ENCODE assay signal across 13 cellular contexts in the genomic region with DNA sequence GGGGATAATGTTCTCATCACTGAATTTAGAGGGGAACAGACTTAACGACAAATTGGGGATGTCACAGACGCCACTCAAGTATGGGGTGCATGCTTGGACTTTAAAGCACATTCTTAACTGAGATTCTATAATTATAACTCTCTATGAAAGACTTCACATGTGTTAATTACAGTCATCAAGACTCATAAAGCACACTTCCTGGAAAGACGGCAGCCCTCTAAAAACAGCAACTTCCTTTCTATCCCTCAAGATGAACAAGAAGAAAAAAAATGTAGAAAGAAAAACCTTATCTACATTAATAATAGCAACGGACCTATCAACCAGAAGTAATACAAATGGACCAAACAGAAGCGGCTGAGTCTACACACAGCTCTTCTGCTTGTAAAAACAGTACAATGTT. TPM values are rescaled to one million over a fixed set of nuclear protein-coding genes. Genes with fewer than 3 reads are reported as not detected.
A peak's percentile ranks its signal among the peaks of the same experiment; 100 is the strongest.
DNase-seq lines count a peak whose midpoint lies in the region; ATAC-seq and TF ChIP-seq lines count a peak whose summit lies in the region.
"Had no signal": no experiment of that assay in that cellular context is flagged by ENCODE, and none has a peak within 500 bp of the region (broad histone marks: within the 10 kb centered on the region; RNA-seq: fewer than 3 reads in every experiment).

No MANE protein-coding gene starts in this region.

- peaks cover 18% of the 10 kb centered on the region; the same call in 1 of the 2 replicates for H4K20me1 ChIP-seq in GM23338 (replicated peaks; ENCODE audit: insufficient read depth)

- H3K27me3 Mint-ChIP-seq in CD4-positive, CD25-positive, alpha-beta regulatory T cell, result no peaks in the 10 kb centered on the region
- H3K27me3 Mint-ChIP-seq in GM23338 (ENCODE audit: insufficient read depth, low read depth, poor library complexity), result no peaks in the 10 kb centered on the region
- no peaks in the 10 kb centered on the region for H3K27me3 Mint-ChIP-seq in activated CD8-positive, alpha-beta T cell treated with anti-CD3 and anti-CD28 coated beads for 36 hours

- H3K4me3 ChIP-seq in CD4-positive, CD25-positive, alpha-beta regulatory T cell (ENCODE audit: low read depth, low read length), result peak overlapping the region; percentile 46
- H3K4me3 ChIP-seq in GM23338, result no peak overlapping the region
- H3K4me3 ChIP-seq in lower lobe of right lung, result no peak overlapping the region
- H3K4me3 ChIP-seq: prostate gland had no signal

- peak overlapping the region; percentile 56 for H3K27ac ChIP-seq in CD4-positive, CD25-positive, alpha-beta regulatory T cell (ENCODE audit: insufficient read depth, low read length, poor library complexity, severe bottlenecking)
- H3K27ac ChIP-seq in GM23338 (ENCODE audit: low read depth), result no peak overlapping the region
- H3K27ac ChIP-seq in lower lobe of right lung, result peak overlapping the region; percentile 27
- H3K27ac ChIP-seq: prostate gland, RWPE1 had no signal

- TF ChIP-seq POLR2A in erythroblast (IDR thresholded peaks at IDR 0.05; ENCODE audit: low read length), result no peak

- peak; percentile 74 to 82 for ATAC-seq in CD4-positive, CD25-positive, alpha-beta regulatory T cell (ENCODE audit: low read depth in 2 of 2)
- ATAC-seq in GM23338 (no peak), lower lobe of right lung (no peak)
- ATAC-seq in activated CD8-positive, alpha-beta T cell treated with anti-CD3 and anti-CD28 coated beads for 36 hours, result peak; percentile 42

- H3K9me3 ChIP-seq in CD4-positive, CD25-positive, alpha-beta regulatory T cell (ENCODE audit: control insufficient read depth in 2 of 2, low read length in 2 of 2), result no peaks in the 10 kb centered on the region
- no peaks in the 10 kb centered on the region for H3K9me3 ChIP-seq in lower lobe of right lung
- H3K9me3 ChIP-seq: prostate gland had no signal

- H3K9me2 ChIP-seq in GM23338 (ENCODE audit: insufficient read depth), result no peaks in the 10 kb centered on the region

- H3K9me3 Mint-ChIP-seq in CD4-positive, CD25-positive, alpha-beta regulatory T cell, result no peaks in the 10 kb centered on the region
- H3K9me3 Mint-ChIP-seq in GM23338, result no peaks in the 10 kb centered on the region
- H3K9me3 Mint-ChIP-seq in activated CD8-positive, alpha-beta T cell treated with anti-CD3 and anti-CD28 coated beads for 36 hours, result no peaks in the 10 kb centered on the region

- peaks cover 99% of the 10 kb centered on the region for H3K79me2 ChIP-seq in GM23338 (replicated peaks; ENCODE audit: insufficient read depth)

- peak overlapping the region; percentile 62 to 94 (median 80) for H3K27ac Mint-ChIP-seq in CD4-positive, CD25-positive, alpha-beta regulatory T cell
- H3K27ac Mint-ChIP-seq in GM23338, result no peak overlapping the region
- peak overlapping the region; percentile 68 for H3K27ac Mint-ChIP-seq in activated CD8-positive, alpha-beta T cell treated with anti-CD3 and anti-CD28 coated beads for 36 hours

- intact Hi-C loops in activated CD8-positive, alpha-beta T cell treated with anti-CD3 and anti-CD28 coated beads for 36 hours (cut with micrococcal nuclease), result no loop called here
- intact Hi-C loops in lower lobe of right lung (cut with DNase I), result no loop called here

- CTCF ChIA-PET in activated CD8-positive, alpha-beta T cell treated with anti-CD3 and anti-CD28 coated beads for 36 hours (lab: Charles Lee), result interaction anchor here (0.7 to 1.9 kb wide), 3 partner anchors 8 to 34 kb away, joined by 3 to 5 read pairs (median 4); no protein-coding TSS in a partner anchor

- POLR2A ChIA-PET in activated CD8-positive, alpha-beta T cell treated with anti-CD3 and anti-CD28 coated beads for 36 hours (lab: Charles Lee), result no interaction called here

- peak in 2 of 3 donors; percentile 14 to 73 for DNase-seq in CD4-positive, CD25-positive, alpha-beta regulatory T cell
- DNase-seq in GM23338 (ENCODE audit: low spot score), result no peak
- no peak for DNase-seq in activated CD8-positive, alpha-beta T cell treated with anti-CD3 and anti-CD28 coated beads for 36 hours
- no peak for DNase-seq in lower lobe of right lung
- no peak for DNase-seq in NCI-H2029 (lab: John Stamatoyannopoulos, UW)
- no peak for DNase-seq in NCI-H2171 (lab: John Stamatoyannopoulos, UW)
- no peak for DNase-seq in erythroblast (lab: John Stamatoyannopoulos, UW)
- DNase-seq: activated CD8-positive, alpha-beta memory T cell treated with anti-CD3 and anti-CD28 coated beads for 24 hours; dermis blood vessel endothelial cell; kidney glomerular epithelial cell; NCI-H2081 treated with DMSO at 0.1 percent for 48 hours had no signal

- peaks cover 29% of the 10 kb centered on the region for H3K4me1 ChIP-seq in CD4-positive, CD25-positive, alpha-beta regulatory T cell (ENCODE audit: control insufficient read depth, insufficient read depth, low read length, poor library complexity, severe bottlenecking)
- H3K4me1 ChIP-seq in GM23338 (ENCODE audit: insufficient read depth) (peaks cover 39% of the 10 kb centered on the region), lower lobe of right lung (peaks cover 57% of the 10 kb centered on the region)
- H3K4me1 ChIP-seq: prostate gland had no signal

- H3K4me1 Mint-ChIP-seq in CD4-positive, CD25-positive, alpha-beta regulatory T cell, result peaks cover 64 to 77% (median 70%) of the 10 kb centered on the region in 4 donors
- peaks cover 44% of the 10 kb centered on the region for H3K4me1 Mint-ChIP-seq in GM23338
- H3K4me1 Mint-ChIP-seq in activated CD8-positive, alpha-beta T cell treated with anti-CD3 and anti-CD28 coated beads for 36 hours (ENCODE audit: low read depth), result peaks cover 50% of the 10 kb centered on the region

- H3K36me3 Mint-ChIP-seq in CD4-positive, CD25-positive, alpha-beta regulatory T cell, result peaks cover 14% of the 10 kb centered on the region
- no peaks in the 10 kb centered on the region for H3K36me3 Mint-ChIP-seq in GM23338 (ENCODE audit: low read depth)
- H3K36me3 Mint-ChIP-seq in activated CD8-positive, alpha-beta T cell treated with anti-CD3 and anti-CD28 coated beads for 36 hours (ENCODE audit: low read depth), result peaks cover 3% of the 10 kb centered on the region

- TF ChIP-seq CTCF in GM23338 (conservative IDR thresholded peaks at IDR 0.05; ENCODE audit: low read depth in 2 of 2), result no peak
- no peak for TF ChIP-seq CTCF in activated CD8-positive, alpha-beta T cell treated with anti-CD3 and anti-CD28 coated beads for 36 hours (IDR thresholded peaks at IDR 0.05)
- TF ChIP-seq CTCF in lower lobe of right lung (IDR thresholded peaks at IDR 0.05), result no peak

- H3K27me3 ChIP-seq in CD4-positive, CD25-positive, alpha-beta regulatory T cell (ENCODE audit: control insufficient read depth, insufficient read depth, low read length), result no peaks in the 10 kb centered on the region
- H3K27me3 ChIP-seq in GM23338 (ENCODE audit: insufficient read depth), result no peaks in the 10 kb centered on the region
- no peaks in the 10 kb centered on the region for H3K27me3 ChIP-seq in lower lobe of right lung (ENCODE audit: low read depth)

- peak overlapping the region; percentile 20 for H3K4me2 ChIP-seq in GM23338

- H3K36me3 ChIP-seq in CD4-positive, CD25-positive, alpha-beta regulatory T cell (ENCODE audit: control insufficient read depth, insufficient read depth, low read length), result peaks cover 7% of the 10 kb centered on the region
- H3K36me3 ChIP-seq in GM23338 (ENCODE audit: insufficient read depth), result no peaks in the 10 kb centered on the region
- H3K36me3 ChIP-seq in lower lobe of right lung, result no peaks in the 10 kb centered on the region
- H3K36me3 ChIP-seq: prostate gland had no signal

- H3K4me3 Mint-ChIP-seq in CD4-positive, CD25-positive, alpha-beta regulatory T cell, result peak overlapping the region; percentile 23 to 71 (median 50)
- H3K4me3 Mint-ChIP-seq in GM23338, result no peak overlapping the region
- H3K4me3 Mint-ChIP-seq in activated CD8-positive, alpha-beta T cell treated with anti-CD3 and anti-CD28 coated beads for 36 hours, result peak overlapping the region; percentile 12

- H2AFZ ChIP-seq in GM23338, result no peak overlapping the region

- H3F3A ChIP-seq in GM23338 (replicated peaks; ENCODE audit: low read depth), result no peaks in the 10 kb centered on the region

TF ChIP-seq in GM23338, 12 proteins besides CTCF, POLR2A, EP300 and RAD21 (continues in another document):
- no peak for TF ChIP-seq NANOG (IDR thresholded peaks at IDR 0.05; ENCODE audit: borderline replicate concordance)
- TF ChIP-seq ZNF114 (CRISPR knock-in tag; IDR thresholded peaks at IDR 0.05), result no peak

RNA-seq across cellular contexts. Expression of a gene that starts 21.2 kb away (rescaled TPM):
- 79.4 TPM for total RNA-seq in CD4-positive, CD25-positive, alpha-beta regulatory T cell
- 10 to 100 TPM in 3 of 4 donors, 1 to 10 TPM in 1; 8.5 to 20.5 (median 14.0) TPM for polyA plus RNA-seq in CD4-positive, CD25-positive, alpha-beta regulatory T cell
- total RNA-seq in GM23338 (2014; rRNA removed; shearing (Covaris generic)), result 43.1 and 59.1 TPM in 2 replicates
- 21.1 and 22.3 TPM in 2 replicates for polyA plus RNA-seq in GM23338 (2016; fragmentation: Nextera tagmentation; extraction: Ambion mirVana)
- 10 to 100 TPM; 17.8 to 18.1 TPM for total RNA-seq in activated CD8-positive, alpha-beta T cell treated with anti-CD3 and anti-CD28 coated beads for 36 hours
- total RNA-seq in lower lobe of right lung, result 130 TPM

Comparison
In these comparisons a context has a peak if more than half of its experiments do, and no peak if none do; other contexts are left out.
1. ATAC-seq: peak in CD4-positive, CD25-positive, alpha-beta regulatory T cell (2 of 2) and activated CD8-positive, alpha-beta T cell treated with anti-CD3 and anti-CD28 coated beads for 36 hours (single experiment); none in GM23338 (single experiment) and lower lobe of right lung (0 of 2).
2. DNase-seq: peak in CD4-positive, CD25-positive, alpha-beta regulatory T cell (2 of 3); none in GM23338 (single experiment), activated CD8-positive, alpha-beta T cell treated with anti-CD3 and anti-CD28 coated beads for 36 hours (single experiment), lower lobe of right lung (single experiment), NCI-H2029 (single experiment), NCI-H2171 (single experiment) and erythroblast (0 of 2).